8 cellular contexts compared by ENCODE assay signal in genomic region chr9:121499177-121499426, GRCh38.
DNase-seq lines count a peak whose midpoint lies in the region; ATAC-seq and TF ChIP-seq lines count a peak whose summit lies in the region.

No MANE protein-coding gene starts in this region.

- no peaks in the 10 kb centered on the region for H3K79me2 ChIP-seq in MM.1S (ENCODE audit: low read length)

- no peaks in the 10 kb centered on the region for H4K20me1 ChIP-seq in MM.1S (ENCODE audit: insufficient read depth, low read length)

- peak overlapping the region; percentile 37 for H2AFZ ChIP-seq in MM.1S (ENCODE audit: low read length)

- DNase-seq in AG04449 (ENCODE audit: low read depth, low spot score) (no peak), MM.1S (no peak), cerebellar cortex (ENCODE audit: low spot score) (no peak), NCI-H2029 (lab: John Stamatoyannopoulos, UW) (no peak), GM03348 (ENCODE audit: low spot score) (no peak)
- no peak for DNase-seq in effector memory CD4-positive, alpha-beta T cell

- peak overlapping the region; percentile 96 for H3K4me2 ChIP-seq in MM.1S (ENCODE audit: low read depth, low read length)

- no peak for ATAC-seq in HG03354 (IDR thresholded peaks at IDR 0.05; ENCODE audit: poor library complexity, severe bottlenecking, unreplicated experiment)

- H3K4me1 Mint-ChIP-seq in nephron: peaks cover 30% of the 10 kb centered on the region

- H3K27me3 Mint-ChIP-seq in nephron (ENCODE audit: low read depth): peaks cover 69% of the 10 kb centered on the region

- peaks cover 4% of the 10 kb centered on the region for H3K36me3 Mint-ChIP-seq in nephron (ENCODE audit: low read depth)

- H3K9ac ChIP-seq in MM.1S (ENCODE audit: low read length): no peak overlapping the region

- H3F3A ChIP-seq in MM.1S (ENCODE audit: insufficient read depth, low read length): no peaks in the 10 kb centered on the region

- H3K9me3 ChIP-seq in MM.1S (replicated peaks; ENCODE audit: insufficient read depth, low read length): no peaks in the 10 kb centered on the region
- H3K9me3 ChIP-seq in effector memory CD4-positive, alpha-beta T cell (ENCODE audit: control insufficient read depth, low read length): no peaks in the 10 kb centered on the region

- peak overlapping the region; percentile 76 to 90 (median 87) for H3K4me3 Mint-ChIP-seq in nephron

- POLR2A ChIA-PET in AG04449 (lab: Yijun Ruan, JAX): no interaction called here

- TF ChIP-seq CTCF in AG04449 (IDR thresholded peaks at IDR 0.05; ENCODE audit: insufficient read depth, low read length, missing control alignments) (no peak), MM.1S (IDR thresholded peaks at IDR 0.05; ENCODE audit: low read length) (no peak), nephron (IDR thresholded peaks at IDR 0.05; ENCODE audit: unreplicated experiment in 3 of 3) (no peak)

- H3K36me3 ChIP-seq in MM.1S (replicated peaks; ENCODE audit: insufficient read depth, low read length): no peaks in the 10 kb centered on the region
- H3K36me3 ChIP-seq in effector memory CD4-positive, alpha-beta T cell (ENCODE audit: control insufficient read depth, insufficient read depth, low read length): no peaks in the 10 kb centered on the region

- no peak overlapping the region for H3K27ac ChIP-seq in MM.1S (ENCODE audit: low read length)
- no peak overlapping the region for H3K27ac ChIP-seq in effector memory CD4-positive, alpha-beta T cell (ENCODE audit: insufficient read depth, low read length, poor library complexity, severe bottlenecking)

- peaks cover 42% of the 10 kb centered on the region for H3K27me3 ChIP-seq in MM.1S (replicated peaks; ENCODE audit: insufficient read depth, low read length)
- H3K27me3 ChIP-seq in effector memory CD4-positive, alpha-beta T cell (replicated peaks; ENCODE audit: control insufficient read depth, insufficient read depth, low read length, poor library complexity, severe bottlenecking): peaks cover 13% of the 10 kb centered on the region

- H3K9me3 Mint-ChIP-seq in nephron: peaks cover 3% of the 10 kb centered on the region

- H3K9me2 ChIP-seq in MM.1S (replicated peaks; ENCODE audit: insufficient read depth, low read length): no peaks in the 10 kb centered on the region

- H3K4me1 ChIP-seq in MM.1S (ENCODE audit: low read length): peaks cover 3% of the 10 kb centered on the region; the same call in 1 of the 2 replicates
- peaks cover 18% of the 10 kb centered on the region for H3K4me1 ChIP-seq in effector memory CD4-positive, alpha-beta T cell (ENCODE audit: control insufficient read depth, insufficient read depth, low read length, poor library complexity, severe bottlenecking)

- CTCF ChIA-PET in AG04449 (lab: Yijun Ruan, JAX): interaction anchor here (0.8 to 1.6 kb wide), 3 partner anchors 9 to 65 kb away, joined by 3 to 5 read pairs (median 4); no protein-coding TSS in a partner anchor

- peak overlapping the region in 1 of 3 experiments; percentile 58 for H3K27ac Mint-ChIP-seq in nephron

- H3K4me3 ChIP-seq in AG04449 (ENCODE audit: low read depth, low read length): peak overlapping the region; percentile 45
- H3K4me3 ChIP-seq in MM.1S (ENCODE audit: low read length): peak overlapping the region; percentile 43
- H3K4me3 ChIP-seq in effector memory CD4-positive, alpha-beta T cell (ENCODE audit: insufficient read depth, low read depth, low read length, poor library complexity, severe bottlenecking): peak overlapping the region; percentile 25
